Comparison of ENCODE assay signal across 22 cellular contexts in the genomic region with DNA sequence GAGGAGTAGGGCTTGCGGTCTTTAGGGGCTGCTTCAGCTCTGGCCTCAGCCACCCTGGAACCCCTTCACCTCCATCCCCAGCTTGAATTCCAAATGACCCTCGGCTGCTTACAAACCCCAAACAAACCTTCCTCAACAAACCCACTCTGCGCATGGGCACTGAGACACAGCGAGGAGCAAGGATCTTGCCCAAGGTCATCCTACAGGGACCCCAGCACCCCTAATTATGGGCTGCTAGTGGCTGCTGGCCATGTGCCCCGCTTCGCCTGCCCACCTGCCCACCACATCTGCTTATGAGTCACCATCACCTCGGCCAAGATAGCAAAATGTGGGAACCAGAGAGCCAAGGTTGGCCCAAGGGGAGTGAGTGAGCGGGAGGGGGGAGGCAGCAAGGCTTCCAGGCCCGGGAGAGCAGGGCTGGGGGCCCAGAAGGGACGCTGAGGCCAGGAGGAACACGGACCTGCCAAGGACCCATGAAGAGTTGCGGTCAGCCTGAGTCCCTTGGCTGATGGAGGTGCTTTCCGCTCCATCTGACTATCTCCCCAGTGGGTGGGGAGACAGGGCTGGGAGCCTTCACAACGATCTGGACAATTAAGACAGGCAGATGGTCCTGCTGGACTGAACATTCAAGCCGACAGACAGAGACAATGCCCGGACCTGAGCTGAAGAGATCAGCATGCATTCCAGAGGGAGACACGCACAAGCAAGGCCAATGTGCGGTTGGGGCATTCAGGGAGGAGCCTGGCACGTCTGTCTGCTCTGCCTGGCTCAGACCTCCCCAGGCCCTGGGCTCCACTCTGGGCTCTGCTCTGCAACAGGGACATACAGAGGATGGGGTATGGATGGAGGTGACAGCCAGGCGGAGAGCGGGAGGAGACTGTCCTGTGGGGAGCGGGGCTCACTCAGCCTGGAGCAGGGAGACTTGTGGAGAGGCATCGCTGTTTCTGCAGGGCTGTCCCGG. TPM values are rescaled to one million over a fixed set of nuclear protein-coding genes. Genes with fewer than 3 reads are reported as not detected.
A peak's percentile ranks its signal among the peaks of the same experiment; 100 is the strongest.
DNase-seq lines count a peak whose midpoint lies in the region; ATAC-seq and TF ChIP-seq lines count a peak whose summit lies in the region.
"Had no signal": no experiment of that assay in that cellular context is flagged by ENCODE, and none has a peak within 500 bp of the region (broad histone marks: within the 10 kb centered on the region; RNA-seq: fewer than 3 reads in every experiment).

No MANE protein-coding gene starts in this region.

- H3K36me3 ChIP-seq in NT2/D1 (ENCODE audit: insufficient read depth, insufficient read length, low read length): no peaks in the 10 kb centered on the region
- H3K36me3 ChIP-seq in neural progenitor cell: no peaks in the 10 kb centered on the region
- H3K36me3 ChIP-seq: lower lobe of right lung had no signal

- H3K27me3 Mint-ChIP-seq in neural progenitor cell (ENCODE audit: insufficient read depth, low read depth): peaks cover 16% of the 10 kb centered on the region
- H3K27me3 Mint-ChIP-seq in stimulated activated naive CD8-positive, alpha-beta T cell treated with anti-CD3 and anti-CD28 coated beads, Interleukin-15, amount 100 ng/mL, for 72 hours: peaks cover 87% of the 10 kb centered on the region

- H3K27ac ChIP-seq in neural progenitor cell: no peak overlapping the region
- H3K27ac ChIP-seq: lower lobe of right lung, parathyroid adenoma had no signal

- no peaks in the 10 kb centered on the region for H4K20me1 ChIP-seq in neural progenitor cell (ENCODE audit: low read depth)

- TF ChIP-seq CTCF in neural progenitor cell (IDR thresholded peaks at IDR 0.05): no peak

- H3K4me1 Mint-ChIP-seq in neural progenitor cell: peaks cover 30% of the 10 kb centered on the region
- H3K4me1 Mint-ChIP-seq in stimulated activated naive CD8-positive, alpha-beta T cell treated with anti-CD3 and anti-CD28 coated beads, Interleukin-15, amount 100 ng/mL, for 72 hours: peaks cover 12% of the 10 kb centered on the region

- H3K4me3 ChIP-seq in NT2/D1 (ENCODE audit: insufficient read length, low read depth) (no peak overlapping the region), neural progenitor cell (no peak overlapping the region)
- H3K4me3 ChIP-seq: lower lobe of right lung had no signal

- H3K9ac ChIP-seq in NT2/D1 (ENCODE audit: insufficient read length, low read depth) (peak overlapping the region; percentile 24), neural progenitor cell (no peak overlapping the region)
- H3K9ac ChIP-seq: parathyroid adenoma had no signal

- H3K4me2 ChIP-seq in neural progenitor cell: no peak overlapping the region

- no peak overlapping the region for H3K4me3 Mint-ChIP-seq in neural progenitor cell
- H3K4me3 Mint-ChIP-seq in stimulated activated naive CD8-positive, alpha-beta T cell treated with anti-CD3 and anti-CD28 coated beads, Interleukin-15, amount 100 ng/mL, for 72 hours: no peak overlapping the region
- H3K4me3 Mint-ChIP-seq: activated naive CD4-positive, alpha-beta T cell treated with anti-CD3 and anti-CD28 coated beads, Interleukin-2, amount 10 ng/mL, durations not matched to agents 7 days and 5 days; activated T-cell treated with anti-CD3 and anti-CD28 coated beads, Interleukin-2, amount 50 U/mL, for 4 hours; B cell had no signal

- H3K9me3 Mint-ChIP-seq in neural progenitor cell: no peaks in the 10 kb centered on the region
- H3K9me3 Mint-ChIP-seq in stimulated activated naive CD8-positive, alpha-beta T cell treated with anti-CD3 and anti-CD28 coated beads, Interleukin-15, amount 100 ng/mL, for 72 hours: no peaks in the 10 kb centered on the region
- H3K9me3 Mint-ChIP-seq: activated naive CD4-positive, alpha-beta T cell treated with anti-CD3 and anti-CD28 coated beads, Interleukin-2, amount 10 ng/mL, durations not matched to agents 7 days and 5 days; activated T-cell treated with anti-CD3 and anti-CD28 coated beads, Interleukin-2, amount 50 U/mL, for 4 hours had no signal

- H3F3A ChIP-seq in neural progenitor cell (ENCODE audit: low read depth): no peaks in the 10 kb centered on the region

- DNase-seq in ELR (ENCODE audit: low read depth) (peak; percentile 27), NT2/D1 (ENCODE audit: low read depth, low spot score) (no peak), cerebellar nuclear complex (lab: John Stamatoyannopoulos, UW) (peak; percentile 65 to 73), neural progenitor cell (ENCODE audit: low spot score) (peak; percentile 31), NCI-H2029 treated with DMSO at 0.1 percent for 48 hours (lab: John Stamatoyannopoulos, UW) (no peak)
- DNase-seq in activated CD4-positive, alpha-beta T cell treated with anti-CD3 and anti-CD28 coated beads, Interleukin-2, amount 50 U/mL, for 1 hour: no peak
- DNase-seq in stimulated activated naive CD8-positive, alpha-beta T cell treated with anti-CD3 and anti-CD28 coated beads, Interleukin-15, amount 100 ng/mL, for 72 hours: no peak
- DNase-seq: activated CD4-positive, alpha-beta T cell treated with anti-CD3 and anti-CD28 coated beads, Interleukin-2, amount 50 U/mL, for 48 hours; activated naive CD4-positive, alpha-beta T cell treated with anti-CD3 and anti-CD28 coated beads, Interleukin-2, amount 10 ng/mL, durations not matched to agents 7 days and 5 days; activated T-cell treated with anti-CD3 and anti-CD28 coated beads, Interleukin-2, amount 50 U/mL, for 4 hours; lower lobe of right lung; MM.1S; NCI-H1694 treated with DMSO at 0.1 percent for 48 hours; RPMI8226; small intestine; stimulated activated CD4-positive, alpha-beta T cell treated with anti-CD3 and anti-CD28 coated beads, Interleukin-4, amount 100 ng/mL, for 24 hours; T-helper 1 cell had no signal

- H3K27me3 ChIP-seq in NT2/D1 (ENCODE audit: insufficient read depth, insufficient read length): peaks cover 19% of the 10 kb centered on the region
- peaks cover 8% of the 10 kb centered on the region for H3K27me3 ChIP-seq in neural progenitor cell

- no peak for ATAC-seq in stimulated activated naive CD8-positive, alpha-beta T cell treated with anti-CD3 and anti-CD28 coated beads, Interleukin-15, amount 100 ng/mL, for 72 hours
- ATAC-seq in HG03095 (IDR thresholded peaks at IDR 0.05; ENCODE audit: unreplicated experiment): no peak
- ATAC-seq: activated T-cell treated with anti-CD3 and anti-CD28 coated beads, Interleukin-2, amount 50 U/mL, for 4 hours; lower lobe of right lung had no signal

- H3K4me1 ChIP-seq in NT2/D1 (ENCODE audit: insufficient read depth, insufficient read length): peaks cover 31% of the 10 kb centered on the region
- no peaks in the 10 kb centered on the region for H3K4me1 ChIP-seq in neural progenitor cell
- H3K4me1 ChIP-seq: lower lobe of right lung, parathyroid adenoma had no signal

- H3K9me3 ChIP-seq in NT2/D1 (ENCODE audit: insufficient read depth, low read length) (no peaks in the 10 kb centered on the region), neural progenitor cell (ENCODE audit: low read depth) (no peaks in the 10 kb centered on the region)
- H3K9me3 ChIP-seq: lower lobe of right lung had no signal

- no peak overlapping the region for H2AFZ ChIP-seq in neural progenitor cell (replicated peaks)
- H2AFZ ChIP-seq: parathyroid adenoma had no signal

- H3K79me2 ChIP-seq in neural progenitor cell (ENCODE audit: low read depth): no peaks in the 10 kb centered on the region
- H3K79me2 ChIP-seq: parathyroid adenoma had no signal

- peak overlapping the region; percentile 85 for H3K27ac Mint-ChIP-seq in neural progenitor cell
- no peak overlapping the region for H3K27ac Mint-ChIP-seq in stimulated activated naive CD8-positive, alpha-beta T cell treated with anti-CD3 and anti-CD28 coated beads, Interleukin-15, amount 100 ng/mL, for 72 hours
- H3K27ac Mint-ChIP-seq: activated naive CD4-positive, alpha-beta T cell treated with anti-CD3 and anti-CD28 coated beads, Interleukin-2, amount 10 ng/mL, durations not matched to agents 7 days and 5 days; B cell had no signal

- no peaks in the 10 kb centered on the region for H3K36me3 Mint-ChIP-seq in neural progenitor cell
- H3K36me3 Mint-ChIP-seq: activated naive CD4-positive, alpha-beta T cell treated with anti-CD3 and anti-CD28 coated beads, Interleukin-2, amount 10 ng/mL, durations not matched to agents 7 days and 5 days had no signal

RNA-seq across cellular contexts. Expression of a gene that starts 10.8 kb away (rescaled TPM):
- 0.25 TPM in 1 of 2 replicates, not detected in the other for total RNA-seq in neural progenitor cell (ENCODE audit: low replicate concordance)
- total RNA-seq: activated T-cell treated with anti-CD3 and anti-CD28 coated beads, Interleukin-2, amount 50 U/mL, for 4 hours; B cell; dermis microvascular lymphatic vessel endothelial cell; epithelial cell of proximal tubule had no signal

Comparison
In these comparisons a context has a peak if more than half of its experiments do, and no peak if none do; other contexts are left out.
1. DNase-seq: peak in ELR (single experiment), cerebellar nuclear complex (2 of 2) and neural progenitor cell (single experiment); none in NT2/D1 (single experiment), activated CD4-positive, alpha-beta T cell treated with anti-CD3 and anti-CD28 coated beads, Interleukin-2, amount 50 U/mL, for 1 hour (single experiment), NCI-H2029 treated with DMSO at 0.1 percent for 48 hours (single experiment) and stimulated activated naive CD8-positive, alpha-beta T cell treated with anti-CD3 and anti-CD28 coated beads, Interleukin-15, amount 100 ng/mL, for 72 hours (0 of 2).